ENCODE assay signal across 29 cellular contexts in the genomic region with DNA sequence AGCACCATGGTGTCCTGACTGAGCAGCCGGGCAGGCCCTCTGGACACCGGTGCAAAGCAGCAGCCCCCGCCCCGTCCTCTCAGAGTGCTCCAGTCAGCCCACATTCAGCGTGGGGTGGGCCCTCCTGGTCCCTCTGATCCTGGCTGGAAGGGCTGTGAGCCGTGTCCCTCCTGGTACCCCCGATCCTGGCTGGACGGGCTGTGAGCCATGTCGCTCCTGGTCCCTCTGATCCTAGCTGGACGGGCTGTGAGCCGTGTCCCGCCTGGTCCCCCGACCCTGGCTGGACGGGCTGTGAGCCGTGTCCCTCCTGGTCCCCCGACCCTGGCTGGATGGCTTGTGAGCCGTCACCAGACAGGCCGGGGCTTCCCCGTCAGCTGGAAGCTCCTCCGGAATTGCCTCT.
"Had no signal": no experiment of that assay in that cellular context is flagged by ENCODE, and none has a peak within 500 bp of the region (broad histone marks: within the 10 kb centered on the region; RNA-seq: fewer than 3 reads in every experiment).

No MANE protein-coding gene starts in this region.

- H3K4me3 Mint-ChIP-seq: effector memory CD8-positive, alpha-beta T cell; immature natural killer cell; naive thymus-derived CD4-positive, alpha-beta T cell; nephron; stimulated activated effector memory CD8-positive, alpha-beta T cell treated with anti-CD3 and anti-CD28 coated beads, Interleukin-12 subunit alpha, Interleukin-12 subunit beta, amount 100 ng/mL, for 72 hours had no signal

- H3K36me3 Mint-ChIP-seq: immature natural killer cell; naive thymus-derived CD4-positive, alpha-beta T cell; stimulated activated effector memory CD8-positive, alpha-beta T cell treated with anti-CD3 and anti-CD28 coated beads, Interleukin-12 subunit alpha, Interleukin-12 subunit beta, amount 100 ng/mL, for 72 hours had no signal

- H3K4me3 ChIP-seq: esophagus squamous epithelium, lung, smooth muscle cell, stomach, thyroid gland, vagina had no signal

- ATAC-seq: effector memory CD8-positive, alpha-beta T cell; left lobe of liver; naive thymus-derived CD4-positive, alpha-beta T cell; sciatic nerve; stimulated activated effector memory CD8-positive, alpha-beta T cell treated with anti-CD3 and anti-CD28 coated beads, Interleukin-12 subunit alpha, Interleukin-12 subunit beta, amount 100 ng/mL, for 72 hours had no signal

- H3K27me3 Mint-ChIP-seq: naive thymus-derived CD4-positive, alpha-beta T cell had no signal

- H2AFZ ChIP-seq: parathyroid adenoma had no signal

- H3K9me3 ChIP-seq: esophagus squamous epithelium, stomach, thyroid gland, vagina had no signal

- H3K4me1 ChIP-seq: esophagus squamous epithelium, parathyroid adenoma, thyroid gland had no signal

- H3K4me2 ChIP-seq: smooth muscle cell had no signal

- H3K27ac Mint-ChIP-seq: effector memory CD8-positive, alpha-beta T cell; immature natural killer cell; nephron; progenitor cell of endocrine pancreas; stimulated activated effector memory CD8-positive, alpha-beta T cell treated with anti-CD3 and anti-CD28 coated beads, Interleukin-12 subunit alpha, Interleukin-12 subunit beta, amount 100 ng/mL, for 72 hours had no signal

- H3K27me3 ChIP-seq: thyroid gland, vagina had no signal

- H3K9me3 Mint-ChIP-seq: effector memory CD8-positive, alpha-beta T cell; naive thymus-derived CD4-positive, alpha-beta T cell; nephron; stimulated activated effector memory CD8-positive, alpha-beta T cell treated with anti-CD3 and anti-CD28 coated beads, Interleukin-12 subunit alpha, Interleukin-12 subunit beta, amount 100 ng/mL, for 72 hours had no signal

- DNase-seq: cortex of kidney; effector memory CD8-positive, alpha-beta T cell; erythroblast; esophagus squamous epithelium; foreskin melanocyte; glutamatergic neuron; hypothalamus; immature natural killer cell; islet precursor cell; kidney glomerular epithelial cell; mesendoderm; midbrain; naive thymus-derived CD4-positive, alpha-beta T cell; stimulated activated CD4-positive, alpha-beta T cell treated with anti-CD3 and anti-CD28 coated beads, Interleukin-12 subunit alpha, Interleukin-12 subunit beta, amount 100 ng/mL, for 4 hours; stimulated activated CD4-positive, alpha-beta T cell treated with anti-CD3 and anti-CD28 coated beads, Interleukin-1b, Interleukin-23, amount 100 ng/mL, for 48 hours; stimulated activated CD4-positive, alpha-beta T cell treated with anti-CD3 and anti-CD28 coated beads, Interleukin-4, amount 100 ng/mL, for 1 hour; stimulated activated naive CD4-positive, alpha-beta T cell treated with Interleukin-2 at 50 U/mL for 16 hours; stomach; thyroid gland; trophoblast cell had no signal

- H3K36me3 ChIP-seq: esophagus squamous epithelium, stomach, thyroid gland, vagina had no signal

- H3K4me1 Mint-ChIP-seq: immature natural killer cell; stimulated activated effector memory CD8-positive, alpha-beta T cell treated with anti-CD3 and anti-CD28 coated beads, Interleukin-12 subunit alpha, Interleukin-12 subunit beta, amount 100 ng/mL, for 72 hours had no signal

- H3K79me2 ChIP-seq: parathyroid adenoma had no signal

- H3K9ac ChIP-seq: parathyroid adenoma had no signal

- H3K27ac ChIP-seq: esophagus squamous epithelium, parathyroid adenoma, stomach, thyroid gland, vagina had no signal
